In genomic region chr7:67754651-67755050, GRCh38 we compare ENCODE assay signal across 32 cellular contexts.
DNase-seq lines count a peak whose midpoint lies in the region; ATAC-seq, FAIRE-seq and TF ChIP-seq lines count a peak whose summit lies in the region.
"Had no signal": no experiment of that assay in that cellular context is flagged by ENCODE, and none has a peak within 500 bp of the region (broad histone marks: within the 10 kb centered on the region; RNA-seq: fewer than 3 reads in every experiment).

No MANE protein-coding gene starts in this region.

- no peaks in the 10 kb centered on the region for H3K36me3 ChIP-seq in astrocyte (ENCODE audit: insufficient read depth, low read length)

- H3K9me3 ChIP-seq in astrocyte (ENCODE audit: insufficient read depth, low read depth, low read length) = no peaks in the 10 kb centered on the region
- H3K9me3 ChIP-seq: Caco-2 had no signal

- H3K9ac ChIP-seq in astrocyte (ENCODE audit: low read length) = no peak overlapping the region
- H3K9ac ChIP-seq: KMS-11 had no signal

- no peaks in the 10 kb centered on the region for H3K27me3 Mint-ChIP-seq in astrocyte (ENCODE audit: low read depth, unreplicated experiment)
- H3K27me3 Mint-ChIP-seq: CD4-positive, alpha-beta memory T cell; IgD-negative memory B cell had no signal

- H3K9me3 Mint-ChIP-seq in astrocyte (ENCODE audit: unreplicated experiment) = peaks cover 14% of the 10 kb centered on the region

- ATAC-seq in HG03457 (IDR thresholded peaks at IDR 0.05; ENCODE audit: unreplicated experiment) = no peak

- FAIRE-seq in astrocyte (lab: Jason Lieb, UNC) = no peak
- FAIRE-seq: A549, GM12892 had no signal

- no peaks in the 10 kb centered on the region for H3K27me3 ChIP-seq in astrocyte (ENCODE audit: insufficient read depth, low read length)

- no peak overlapping the region for H3K4me3 ChIP-seq in astrocyte (ENCODE audit: insufficient read depth, low read depth, low read length)
- H3K4me3 ChIP-seq: A549, PC-9 had no signal

- no peak overlapping the region for H3K27ac ChIP-seq in astrocyte (ENCODE audit: low read depth, low read length)
- H3K27ac ChIP-seq: A549, HL-60, KMS-11, PC-9, RWPE1 had no signal

- no peaks in the 10 kb centered on the region for H4K20me1 ChIP-seq in astrocyte (ENCODE audit: insufficient read depth, low read length)

- no peaks in the 10 kb centered on the region for H3K36me3 Mint-ChIP-seq in astrocyte (ENCODE audit: low read depth, unreplicated experiment)
- H3K36me3 Mint-ChIP-seq: CD4-positive, alpha-beta memory T cell had no signal

- no peak for TF ChIP-seq CTCF in astrocyte (IDR thresholded peaks at IDR 0.05; ENCODE audit: insufficient read depth, low read depth, low read length)

- H3K4me1 Mint-ChIP-seq in astrocyte (ENCODE audit: low read depth, unreplicated experiment) = no peaks in the 10 kb centered on the region
- H3K4me1 Mint-ChIP-seq: CD4-positive, alpha-beta memory T cell; IgD-negative memory B cell had no signal

- H3K4me1 ChIP-seq in astrocyte (ENCODE audit: insufficient read depth, low read length) = no peaks in the 10 kb centered on the region
- H3K4me1 ChIP-seq: Caco-2 had no signal

- no peak overlapping the region for H2AFZ ChIP-seq in astrocyte (ENCODE audit: low read depth, low read length)
- H2AFZ ChIP-seq: PC-9 had no signal

- H3K27ac Mint-ChIP-seq in astrocyte (ENCODE audit: unreplicated experiment) = no peak overlapping the region
- H3K27ac Mint-ChIP-seq: CD4-positive, alpha-beta memory T cell; IgD-negative memory B cell had no signal

- DNase-seq in H4 (ENCODE audit: low spot score) = peak; percentile 50
- peak; percentile 39 for DNase-seq in astrocyte (ENCODE audit: low read depth)
- peak; percentile 53 for DNase-seq in kidney glomerular epithelial cell (lab: John Stamatoyannopoulos, UW)
- peak; percentile 15 for DNase-seq in renal cortical epithelial cell (ENCODE audit: low read depth)
- no peak for DNase-seq in activated CD8-positive, alpha-beta memory T cell treated with anti-CD3 and anti-CD28 coated beads for 24 hours
- DNase-seq in DMS79 (lab: John Stamatoyannopoulos, UW) = no peak
- no peak for DNase-seq in SKM-1 treated with dmso at 0.1 percent for 144 hours (lab: John Stamatoyannopoulos, UW; ENCODE audit: unreplicated experiment)
- DNase-seq: C1 segment of cervical spinal cord; Caco-2; CD4-positive, alpha-beta memory T cell; DMS 273 treated with DMSO at 0.1 percent for 48 hours; DMS79 treated with DMSO at 0.1 percent for 48 hours; GF-D8; GOT3; HCEC 1CT; NCI-H1092 treated with DMSO at 0.1 percent for 48 hours; NCI-H1436; NCI-H187; NCI-H2081 treated with DMSO at 0.1 percent for 48 hours; NCI-H2171; NCI-H524 treated with DMSO at 0.1 percent for 48 hours; NCI-H82; SHP77; SW 1271 had no signal

- H3K4me2 ChIP-seq in astrocyte (ENCODE audit: low read length) = no peak overlapping the region
- H3K4me2 ChIP-seq: KMS-11, PC-9 had no signal

- H3K4me3 Mint-ChIP-seq in astrocyte (ENCODE audit: unreplicated experiment) = no peak overlapping the region
- H3K4me3 Mint-ChIP-seq: CD4-positive, alpha-beta memory T cell; IgD-negative memory B cell had no signal

- no peaks in the 10 kb centered on the region for H3K79me2 ChIP-seq in astrocyte (ENCODE audit: insufficient read depth, low read length)

Comparison
In these comparisons a context has a peak if more than half of its experiments do, and no peak if none do; other contexts are left out.
1. DNase-seq: peak in H4 (single experiment), astrocyte (single experiment), kidney glomerular epithelial cell (single experiment) and renal cortical epithelial cell (single experiment); none in activated CD8-positive, alpha-beta memory T cell treated with anti-CD3 and anti-CD28 coated beads for 24 hours (single experiment), DMS79 (single experiment) and SKM-1 treated with dmso at 0.1 percent for 144 hours (single experiment).